38 cellular contexts compared by ENCODE assay signal in the genomic region with DNA sequence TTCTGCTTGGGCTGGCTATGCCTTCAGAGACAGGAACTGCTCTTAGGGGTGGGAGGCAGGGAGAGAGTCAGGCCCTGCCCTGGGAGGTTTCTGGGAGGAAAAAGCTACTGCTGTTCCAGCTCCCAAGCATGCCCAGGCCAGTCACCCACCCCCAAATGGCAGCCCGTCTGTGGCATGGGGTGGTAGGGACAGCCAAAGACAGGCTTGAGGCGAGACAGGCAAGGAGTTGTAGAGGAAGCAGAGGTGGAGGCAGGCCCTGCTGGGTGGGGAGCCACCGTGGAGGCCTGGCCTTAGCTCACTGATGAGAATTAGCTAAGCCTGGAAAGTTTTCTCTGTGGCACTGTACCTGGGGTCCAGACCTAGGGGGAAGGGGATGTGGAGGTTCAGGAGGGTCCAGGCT. TPM values are rescaled to one million over a fixed set of nuclear protein-coding genes. Genes with fewer than 3 reads are reported as not detected.
DNase-seq lines count a peak whose midpoint lies in the region; ATAC-seq, FAIRE-seq and TF ChIP-seq lines count a peak whose summit lies in the region.
"Had no signal": no experiment of that assay in that cellular context is flagged by ENCODE, and none has a peak within 500 bp of the region (broad histone marks: within the 10 kb centered on the region; RNA-seq: fewer than 3 reads in every experiment).

No MANE protein-coding gene starts in this region.

- TF ChIP-seq POLR2A in erythroblast (IDR thresholded peaks at IDR 0.05; ENCODE audit: low read length) = no peak

- H3K36me3 ChIP-seq in BLaER1 (no peaks in the 10 kb centered on the region), keratinocyte (ENCODE audit: control insufficient read depth in 2 of 2, extremely low read depth in 1 of 2, insufficient read depth in 2 of 2, low read length in 2 of 2) (no peaks in the 10 kb centered on the region), osteoblast (ENCODE audit: insufficient read depth, low read length) (no peaks in the 10 kb centered on the region), SK-N-SH (replicated peaks in 1 of 2; ENCODE audit: control insufficient read depth in 1 of 2, insufficient read depth in 2 of 2, low read length in 1 of 2) (no peaks in the 10 kb centered on the region)
- H3K36me3 ChIP-seq: ascending aorta, cardiac muscle cell, colonic mucosa, MG63, vagina had no signal

- H3K79me2 ChIP-seq in keratinocyte (ENCODE audit: control insufficient read depth, insufficient read depth, low read length) (no peaks in the 10 kb centered on the region), osteoblast (ENCODE audit: insufficient read depth, low read length) (no peaks in the 10 kb centered on the region), SK-N-SH (ENCODE audit: insufficient read depth) (no peaks in the 10 kb centered on the region)

- TF ChIP-seq CTCF in WTC11 (IDR thresholded peaks at IDR 0.05) (no peak), keratinocyte (optimal IDR thresholded peaks at IDR 0.05 in 1 of 3, IDR thresholded peaks at IDR 0.05 in 1 of 3, conservative IDR thresholded peaks at IDR 0.05 in 1 of 3; ENCODE audit: extremely low read depth in 1 of 3, insufficient read depth in 2 of 3, low read length in 3 of 3) (no peak), osteoblast (IDR thresholded peaks at IDR 0.05; ENCODE audit: extremely low read depth, low read depth, low read length) (no peak), SK-N-SH (IDR thresholded peaks at IDR 0.05) (no peak)

- H3K9me1 ChIP-seq in keratinocyte (ENCODE audit: control insufficient read depth, extremely low read depth, insufficient read depth, low read length) = no peaks in the 10 kb centered on the region

- peaks cover 46% of the 10 kb centered on the region for H3K4me1 Mint-ChIP-seq in WTC11

- H3K4me3 Mint-ChIP-seq in WTC11 = no peak overlapping the region
- H3K4me3 Mint-ChIP-seq: CD4-positive, CD25-positive, alpha-beta regulatory T cell; GM23338; naive B cell; stimulated activated naive B cell treated with anti-CD40 and anti-IgM and Interleukin-4, amounts not matched to agents 10 μg/mL and 1 μg/mL and 100 μg/mL, for 72 hours; T-helper 17 cell had no signal

- dilution Hi-C loops in keratinocyte (cut with MboI; ENCODE audit: extremely low pct_ligation_motif_present, low sequenced_read_pairs) = no loop called here

- TF ChIP-seq RAD21 in SK-N-SH (IDR thresholded peaks at IDR 0.05; ENCODE audit: low read length) = no peak

- no peak overlapping the region for H3K9ac ChIP-seq in BLaER1
- no peak overlapping the region for H3K9ac ChIP-seq in keratinocyte (ENCODE audit: control insufficient read depth, extremely low read depth, insufficient read depth, low read length)
- no peak overlapping the region for H3K9ac ChIP-seq in SK-N-SH

- peak overlapping the region; percentile 37; the same call in 1 of the 2 replicates for H3K27ac Mint-ChIP-seq in WTC11
- H3K27ac Mint-ChIP-seq in activated naive CD4-positive, alpha-beta T cell treated with anti-CD3 and anti-CD28 coated beads, Interleukin-2, amount 50 U/mL, for 72 hours = no peak overlapping the region
- H3K27ac Mint-ChIP-seq: CD4-positive, CD25-positive, alpha-beta regulatory T cell; GM23338; naive B cell; stimulated activated naive B cell treated with anti-CD40 and anti-IgM and Interleukin-4, amounts not matched to agents 10 μg/mL and 1 μg/mL and 100 μg/mL, for 72 hours; T-helper 17 cell had no signal

- H3K27me3 ChIP-seq in BLaER1 (no peaks in the 10 kb centered on the region), keratinocyte (ENCODE audit: control insufficient read depth, extremely low read depth, insufficient read depth, low read length) (no peaks in the 10 kb centered on the region), osteoblast (ENCODE audit: insufficient read depth, low read length) (no peaks in the 10 kb centered on the region), SK-N-SH (ENCODE audit: insufficient read depth) (no peaks in the 10 kb centered on the region)
- H3K27me3 ChIP-seq: ascending aorta, cardiac muscle cell, colonic mucosa, MG63, vagina had no signal

- H2AFZ ChIP-seq in keratinocyte (ENCODE audit: control insufficient read depth, low read length) (peak overlapping the region; percentile 87), osteoblast (ENCODE audit: low read length) (no peak overlapping the region), SK-N-SH (ENCODE audit: low read depth) (no peak overlapping the region)
- H2AFZ ChIP-seq: GM23338 had no signal

- no peaks in the 10 kb centered on the region for H3K9me3 Mint-ChIP-seq in WTC11
- H3K9me3 Mint-ChIP-seq in activated naive CD4-positive, alpha-beta T cell treated with anti-CD3 and anti-CD28 coated beads, Interleukin-2, amount 50 U/mL, for 72 hours = peaks cover 0 to 6% of the 10 kb centered on the region in 2 donors
- H3K9me3 Mint-ChIP-seq: CD4-positive, CD25-positive, alpha-beta regulatory T cell; GM23338; naive B cell; stimulated activated naive B cell treated with anti-CD40 and anti-IgM and Interleukin-4, amounts not matched to agents 10 μg/mL and 1 μg/mL and 100 μg/mL, for 72 hours had no signal

- POLR2A ChIA-PET in WTC11 (lab: Charles Lee) (no interaction called here), SK-N-SH (lab: Yijun Ruan, JAX) (no interaction called here)

- no peaks in the 10 kb centered on the region for H3K9me2 ChIP-seq in SK-N-SH

- CTCF ChIA-PET in WTC11 (lab: Charles Lee) = interaction anchor here (4.5 kb wide), 1 partner anchor 130 kb away, joined by 40 read pairs; the partner anchor contains the start of gene COMTD1
- CTCF ChIA-PET in SK-N-SH (lab: Yijun Ruan, JAX) = interaction anchor here (1.0 to 1.8 kb wide), 4 partner anchors 131 to 863 kb away, joined by 3 to 6 read pairs (median 4); partner anchors contain the start of gene COMTD1

- H3K4me1 ChIP-seq in BLaER1 (peaks cover 13% of the 10 kb centered on the region), keratinocyte (ENCODE audit: control insufficient read depth, extremely low read depth, insufficient read depth, low read length) (peaks cover 32% of the 10 kb centered on the region), osteoblast (ENCODE audit: insufficient read depth, low read length) (no peaks in the 10 kb centered on the region), SK-N-SH (ENCODE audit: control insufficient read depth in 1 of 2, insufficient read depth in 2 of 2, low read depth in 1 of 2, low read length in 1 of 2) (peaks cover 0 to 2% of the 10 kb centered on the region in 2 experiments; a peak in 1 of 4 replicates)
- H3K4me1 ChIP-seq: ascending aorta, colonic mucosa had no signal

- TF ChIP-seq EP300 in SK-N-SH (IDR thresholded peaks at IDR 0.05; ENCODE audit: borderline replicate concordance in 1 of 2, low read depth in 1 of 2, low read length in 1 of 2) = no peak

- no peaks in the 10 kb centered on the region; the same call in 1 of the 2 replicates for H3K27me3 Mint-ChIP-seq in WTC11 (ENCODE audit: low read depth)
- H3K27me3 Mint-ChIP-seq: naive B cell; stimulated activated naive B cell treated with anti-CD40 and anti-IgM and Interleukin-4, amounts not matched to agents 10 μg/mL and 1 μg/mL and 100 μg/mL, for 72 hours; T-helper 17 cell had no signal

- no peak overlapping the region for H3K4me3 ChIP-seq in BLaER1
- no peak overlapping the region for H3K4me3 ChIP-seq in keratinocyte (ENCODE audit: control insufficient read depth in 2 of 3, extremely low read depth in 1 of 3, insufficient read depth in 2 of 3, low read depth in 1 of 3, low read length in 3 of 3)
- H3K4me3 ChIP-seq in osteoblast (ENCODE audit: insufficient read depth, low read length) = no peak overlapping the region
- no peak overlapping the region for H3K4me3 ChIP-seq in SK-N-SH (ENCODE audit: low read depth in 2 of 2, low read length in 1 of 2)
- H3K4me3 ChIP-seq: ascending aorta, cardiac muscle cell, colonic mucosa, GM23338, MG63, skin epidermis, vagina had no signal

- H4K20me1 ChIP-seq in BLaER1 (no peaks in the 10 kb centered on the region), keratinocyte (ENCODE audit: control insufficient read depth, extremely low read depth, insufficient read depth, low read length) (no peaks in the 10 kb centered on the region), osteoblast (ENCODE audit: insufficient read depth, low read length) (no peaks in the 10 kb centered on the region), SK-N-SH (ENCODE audit: insufficient read depth) (no peaks in the 10 kb centered on the region)

- H3K27ac ChIP-seq in BLaER1 (peak overlapping the region; percentile 35), keratinocyte (ENCODE audit: control insufficient read depth, insufficient read depth, low read length) (no peak overlapping the region), osteoblast (ENCODE audit: low read depth, low read length) (no peak overlapping the region), SK-N-SH (ENCODE audit: low read depth in 2 of 2, low read length in 1 of 2) (no peak overlapping the region)
- H3K27ac ChIP-seq: ascending aorta, cardiac muscle cell, colonic mucosa, epithelial cell of prostate, vagina had no signal

- DNase-seq in WTC11 (ENCODE audit: low spot score) (no peak), keratinocyte (ENCODE audit: low read depth, low spot score) (no peak), osteoblast (ENCODE audit: insufficient read length, low spot score, missing footprints) (peak; percentile 26), SK-N-SH (no peak), kidney glomerular epithelial cell (lab: John Stamatoyannopoulos, UW) (no peak), erythroblast (lab: John Stamatoyannopoulos, UW) (no peak)
- no peak for DNase-seq in activated naive CD4-positive, alpha-beta T cell treated with anti-CD3 and anti-CD28 coated beads, Interleukin-2, amount 50 U/mL, for 72 hours (ENCODE audit: low spot score in 2 of 2)
- DNase-seq: activated CD4-positive, alpha-beta T cell treated with anti-CD3 and anti-CD28 coated beads for 48 hours; activated gamma-delta T cell; activated T-cell treated with anti-CD3 and anti-CD28 coated beads, Interleukin-2, amount 50 U/mL, for 1 hour; CD4-positive, CD25-positive, alpha-beta regulatory T cell; colonic mucosa; DND-41; effector CD8-positive, alpha-beta T cell; GF-D8; glutamatergic neuron; KBM-7; left ventricle myocardium superior; MG63; midbrain; naive B cell; NCI-H1105; NCI-H187; NCI-H2171; NCI-H524; stimulated activated naive B cell treated with anti-CD40 and anti-IgM and Interleukin-4, amounts not matched to agents 10 μg/mL and 1 μg/mL and 100 μg/mL, for 72 hours; T-helper 17 cell had no signal

- WGBS in SK-N-SH (ENCODE audit: low lambda C conversion rate) = 63% methylated on average over 3 of the region's 3 CpGs

- H3K36me3 Mint-ChIP-seq in WTC11 = no peaks in the 10 kb centered on the region
- no peaks in the 10 kb centered on the region for H3K36me3 Mint-ChIP-seq in activated naive CD4-positive, alpha-beta T cell treated with anti-CD3 and anti-CD28 coated beads, Interleukin-2, amount 50 U/mL, for 72 hours
- H3K36me3 Mint-ChIP-seq: CD4-positive, CD25-positive, alpha-beta regulatory T cell; naive B cell; stimulated activated naive B cell treated with anti-CD40 and anti-IgM and Interleukin-4, amounts not matched to agents 10 μg/mL and 1 μg/mL and 100 μg/mL, for 72 hours had no signal

- no peak for FAIRE-seq in keratinocyte (lab: Jason Lieb, UNC)
- FAIRE-seq: D721Med, islet of Langerhans had no signal

- no peak overlapping the region for H3K4me2 ChIP-seq in BLaER1
- H3K4me2 ChIP-seq in keratinocyte (ENCODE audit: control insufficient read depth, extremely low read depth, insufficient read depth, low read depth, low read length) = no peak overlapping the region
- no peak overlapping the region for H3K4me2 ChIP-seq in osteoblast (ENCODE audit: insufficient read depth, low read length)
- no peak overlapping the region for H3K4me2 ChIP-seq in SK-N-SH

- H3F3A ChIP-seq in SK-N-SH (replicated peaks; ENCODE audit: insufficient read depth) = no peaks in the 10 kb centered on the region

- ATAC-seq in WTC11 = no peak
- ATAC-seq in activated naive CD4-positive, alpha-beta T cell treated with anti-CD3 and anti-CD28 coated beads, Interleukin-2, amount 50 U/mL, for 72 hours = no peak
- ATAC-seq: GM23338; left ventricle myocardium superior; Right ventricle myocardium inferior; SK-N-SH treated with all-trans-retinoic acid at 6 μM for 48 hours; stimulated activated naive B cell treated with anti-CD40 and anti-IgM and Interleukin-4, amounts not matched to agents 10 μg/mL and 1 μg/mL and 100 μg/mL, for 72 hours; T-helper 17 cell had no signal

- H3K9me3 ChIP-seq in BLaER1 = no peaks in the 10 kb centered on the region
- H3K9me3 ChIP-seq in keratinocyte (ENCODE audit: control insufficient read depth, low read depth, low read length) = no peaks in the 10 kb centered on the region
- H3K9me3 ChIP-seq in osteoblast (ENCODE audit: low read depth, low read length) = no peaks in the 10 kb centered on the region
- H3K9me3 ChIP-seq in SK-N-SH = no peaks in the 10 kb centered on the region
- H3K9me3 ChIP-seq: ascending aorta, colonic mucosa, MG63, vagina had no signal

RNA-seq across cellular contexts. Expression of gene SAMD8, which starts 6.6 kb away (rescaled TPM):
- total RNA-seq in WTC11 (2021) (20.9 to 23.0 TPM (median 21.7 TPM) in 3 replicates), osteoblast (30.6 and 31.5 TPM in 2 replicates)
- polyA plus RNA-seq in keratinocyte (16.4 to 33.4 TPM (median 31.7 TPM) in 3 replicates), SK-N-SH (2012; rRNA removed) (9.7 and 14.3 TPM in 2 replicates)
- 13.4 TPM for polyA plus RNA-seq in keratinocyte (2011; ENCODE audit: low read depth)
- 10.4 and 23.6 TPM in 2 replicates for polyA plus RNA-seq in keratinocyte (2011; cell fraction: cytosol; rRNA removed)
- 37.7 and 41.1 TPM in 2 replicates for polyA plus RNA-seq in keratinocyte (2011; cell fraction: nucleus; rRNA removed)
- 9.7 and 11.6 TPM in 2 replicates for polyA plus RNA-seq in keratinocyte (2012; ENCODE audit: low replicate concordance)
- 20.0 to 60.4 TPM (median 59.8 TPM) in 3 replicates for polyA minus RNA-seq in keratinocyte
- 15.7 TPM for polyA minus RNA-seq in keratinocyte (2011; cell fraction: cytosol; rRNA and poly(A)+ RNA removed)
- polyA minus RNA-seq in keratinocyte (2011; cell fraction: nucleus; rRNA and poly(A)+ RNA removed) = 26.5 and 72.8 TPM in 2 replicates
- 10 to 100 TPM; 24.9 to 32.2 TPM for total RNA-seq in activated naive CD4-positive, alpha-beta T cell treated with anti-CD3 and anti-CD28 coated beads, Interleukin-2, amount 50 U/mL, for 72 hours
- 13.9 and 14.6 TPM in 2 replicates for polyA plus RNA-seq in SK-N-SH (2012; cell fraction: cytosol; rRNA removed)
- 8.0 and 12.5 TPM in 2 replicates for polyA plus RNA-seq in SK-N-SH (2012; cell fraction: nucleus; rRNA removed)
